2 cellular contexts compared by ENCODE assay signal in the genomic region with DNA sequence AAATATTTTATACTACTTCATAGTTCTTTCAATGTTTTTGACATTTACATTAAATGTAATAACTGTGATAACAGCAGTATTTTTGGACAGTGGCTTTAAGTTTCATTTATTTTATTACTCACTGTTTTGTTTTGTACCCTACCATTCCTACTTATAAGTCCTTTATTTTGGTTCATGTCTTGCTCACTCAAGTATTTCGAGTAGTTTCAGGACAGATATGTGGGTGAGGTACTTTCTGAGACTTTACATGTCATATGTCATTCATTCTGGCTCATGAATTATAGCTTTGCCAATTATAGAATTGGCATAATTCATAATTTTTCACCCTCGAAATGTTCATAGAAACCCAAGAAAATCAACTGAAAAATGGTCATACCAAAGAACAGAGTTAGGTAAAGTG.
TF ChIP-seq lines count a peak whose summit lies in the region.

No MANE protein-coding gene starts in this region.

TF ChIP-seq in GM12878, 131 proteins besides CTCF, POLR2A, EP300 and RAD21 (continues in another document):
- TF ChIP-seq TCF3 (IDR thresholded peaks at IDR 0.05; ENCODE audit: borderline replicate concordance, insufficient read depth, low read depth, low read length): no peak
- no peak for TF ChIP-seq TCF12 (IDR thresholded peaks at IDR 0.05; ENCODE audit: low read depth, low read length)
- TF ChIP-seq, protein P1, sequence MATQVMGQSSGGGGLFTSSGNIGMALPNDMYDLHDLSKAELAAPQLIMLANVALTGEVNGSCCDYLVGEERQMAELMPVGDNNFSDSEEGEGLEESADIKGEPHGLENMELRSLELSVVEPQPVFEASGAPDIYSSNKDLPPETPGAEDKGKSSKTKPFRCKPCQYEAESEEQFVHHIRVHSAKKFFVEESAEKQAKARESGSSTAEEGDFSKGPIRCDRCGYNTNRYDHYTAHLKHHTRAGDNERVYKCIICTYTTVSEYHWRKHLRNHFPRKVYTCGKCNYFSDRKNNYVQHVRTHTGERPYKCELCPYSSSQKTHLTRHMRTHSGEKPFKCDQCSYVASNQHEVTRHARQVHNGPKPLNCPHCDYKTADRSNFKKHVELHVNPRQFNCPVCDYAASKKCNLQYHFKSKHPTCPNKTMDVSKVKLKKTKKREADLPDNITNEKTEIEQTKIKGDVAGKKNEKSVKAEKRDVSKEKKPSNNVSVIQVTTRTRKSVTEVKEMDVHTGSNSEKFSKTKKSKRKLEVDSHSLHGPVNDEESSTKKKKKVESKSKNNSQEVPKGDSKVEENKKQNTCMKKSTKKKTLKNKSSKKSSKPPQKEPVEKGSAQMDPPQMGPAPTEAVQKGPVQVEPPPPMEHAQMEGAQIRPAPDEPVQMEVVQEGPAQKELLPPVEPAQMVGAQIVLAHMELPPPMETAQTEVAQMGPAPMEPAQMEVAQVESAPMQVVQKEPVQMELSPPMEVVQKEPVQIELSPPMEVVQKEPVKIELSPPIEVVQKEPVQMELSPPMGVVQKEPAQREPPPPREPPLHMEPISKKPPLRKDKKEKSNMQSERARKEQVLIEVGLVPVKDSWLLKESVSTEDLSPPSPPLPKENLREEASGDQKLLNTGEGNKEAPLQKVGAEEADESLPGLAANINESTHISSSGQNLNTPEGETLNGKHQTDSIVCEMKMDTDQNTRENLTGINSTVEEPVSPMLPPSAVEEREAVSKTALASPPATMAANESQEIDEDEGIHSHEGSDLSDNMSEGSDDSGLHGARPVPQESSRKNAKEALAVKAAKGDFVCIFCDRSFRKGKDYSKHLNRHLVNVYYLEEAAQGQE (IDR thresholded peaks at IDR 0.05; ENCODE audit: low read depth, low read length): no peak
- TF ChIP-seq EED (IDR thresholded peaks at IDR 0.05; ENCODE audit: low read depth): no peak
- no peak for TF ChIP-seq SMAD5 (IDR thresholded peaks at IDR 0.05; ENCODE audit: low read depth)
- no peak for TF ChIP-seq SMARCA5 (IDR thresholded peaks at IDR 0.05)
- TF ChIP-seq RFX5 (IDR thresholded peaks at IDR 0.05; ENCODE audit: low read depth, low read length): no peak
- peak; percentile 86 for TF ChIP-seq DPF2 (IDR thresholded peaks at IDR 0.05)
- TF ChIP-seq IKZF2 (IDR thresholded peaks at IDR 0.05): peak in 1 of 2 experiments; percentile 61; a peak in 2 of 4 replicates
- TF ChIP-seq NR2C1 (IDR thresholded peaks at IDR 0.05): no peak
- TF ChIP-seq RCOR1 (conservative IDR thresholded peaks at IDR 0.05; ENCODE audit: low read depth, low read length): no peak
- TF ChIP-seq SPI1 (IDR thresholded peaks at IDR 0.05; ENCODE audit: borderline replicate concordance, insufficient read depth, low read depth, low read length): no peak
- TF ChIP-seq, protein P2, sequence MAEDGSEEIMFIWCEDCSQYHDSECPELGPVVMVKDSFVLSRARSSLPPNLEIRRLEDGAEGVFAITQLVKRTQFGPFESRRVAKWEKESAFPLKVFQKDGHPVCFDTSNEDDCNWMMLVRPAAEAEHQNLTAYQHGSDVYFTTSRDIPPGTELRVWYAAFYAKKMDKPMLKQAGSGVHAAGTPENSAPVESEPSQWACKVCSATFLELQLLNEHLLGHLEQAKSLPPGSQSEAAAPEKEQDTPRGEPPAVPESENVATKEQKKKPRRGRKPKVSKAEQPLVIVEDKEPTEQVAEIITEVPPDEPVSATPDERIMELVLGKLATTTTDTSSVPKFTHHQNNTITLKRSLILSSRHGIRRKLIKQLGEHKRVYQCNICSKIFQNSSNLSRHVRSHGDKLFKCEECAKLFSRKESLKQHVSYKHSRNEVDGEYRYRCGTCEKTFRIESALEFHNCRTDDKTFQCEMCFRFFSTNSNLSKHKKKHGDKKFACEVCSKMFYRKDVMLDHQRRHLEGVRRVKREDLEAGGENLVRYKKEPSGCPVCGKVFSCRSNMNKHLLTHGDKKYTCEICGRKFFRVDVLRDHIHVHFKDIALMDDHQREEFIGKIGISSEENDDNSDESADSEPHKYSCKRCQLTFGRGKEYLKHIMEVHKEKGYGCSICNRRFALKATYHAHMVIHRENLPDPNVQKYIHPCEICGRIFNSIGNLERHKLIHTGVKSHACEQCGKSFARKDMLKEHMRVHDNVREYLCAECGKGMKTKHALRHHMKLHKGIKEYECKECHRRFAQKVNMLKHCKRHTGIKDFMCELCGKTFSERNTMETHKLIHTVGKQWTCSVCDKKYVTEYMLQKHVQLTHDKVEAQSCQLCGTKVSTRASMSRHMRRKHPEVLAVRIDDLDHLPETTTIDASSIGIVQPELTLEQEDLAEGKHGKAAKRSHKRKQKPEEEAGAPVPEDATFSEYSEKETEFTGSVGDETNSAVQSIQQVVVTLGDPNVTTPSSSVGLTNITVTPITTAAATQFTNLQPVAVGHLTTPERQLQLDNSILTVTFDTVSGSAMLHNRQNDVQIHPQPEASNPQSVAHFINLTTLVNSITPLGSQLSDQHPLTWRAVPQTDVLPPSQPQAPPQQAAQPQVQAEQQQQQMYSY (CRISPR knock-in tag; IDR thresholded peaks at IDR 0.05): no peak
- TF ChIP-seq RBBP5 (conservative IDR thresholded peaks at IDR 0.05): no peak
- TF ChIP-seq, protein P3, sequence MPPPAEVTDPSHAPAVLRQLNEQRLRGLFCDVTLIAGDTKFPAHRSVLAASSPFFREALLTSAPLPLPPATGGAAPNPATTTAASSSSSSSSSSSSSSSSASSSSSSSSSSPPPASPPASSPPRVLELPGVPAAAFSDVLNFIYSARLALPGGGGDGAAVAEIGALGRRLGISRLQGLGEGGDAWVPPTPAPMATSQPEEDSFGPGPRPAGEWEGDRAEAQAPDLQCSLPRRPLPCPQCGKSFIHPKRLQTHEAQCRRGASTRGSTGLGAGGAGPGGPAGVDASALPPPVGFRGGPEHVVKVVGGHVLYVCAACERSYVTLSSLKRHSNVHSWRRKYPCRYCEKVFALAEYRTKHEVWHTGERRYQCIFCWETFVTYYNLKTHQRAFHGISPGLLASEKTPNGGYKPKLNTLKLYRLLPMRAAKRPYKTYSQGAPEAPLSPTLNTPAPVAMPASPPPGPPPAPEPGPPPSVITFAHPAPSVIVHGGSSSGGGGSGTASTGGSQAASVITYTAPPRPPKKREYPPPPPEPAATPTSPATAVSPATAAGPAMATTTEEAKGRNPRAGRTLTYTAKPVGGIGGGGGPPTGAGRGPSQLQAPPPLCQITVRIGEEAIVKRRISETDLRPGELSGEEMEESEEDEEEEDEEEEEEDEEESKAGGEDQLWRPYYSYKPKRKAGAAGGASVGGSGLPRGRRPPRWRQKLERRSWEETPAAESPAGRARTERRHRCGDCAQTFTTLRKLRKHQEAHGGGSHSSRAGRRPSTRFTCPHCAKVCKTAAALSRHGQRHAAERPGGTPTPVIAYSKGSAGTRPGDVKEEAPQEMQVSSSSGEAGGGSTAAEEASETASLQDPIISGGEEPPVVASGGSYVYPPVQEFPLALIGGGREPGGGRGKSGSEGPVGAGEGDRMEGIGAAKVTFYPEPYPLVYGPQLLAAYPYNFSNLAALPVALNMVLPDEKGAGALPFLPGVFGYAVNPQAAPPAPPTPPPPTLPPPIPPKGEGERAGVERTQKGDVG (CRISPR knock-in tag; IDR thresholded peaks at IDR 0.05): no peak
- TF ChIP-seq MTA3 (IDR thresholded peaks at IDR 0.05; ENCODE audit: borderline replicate concordance, low read length): 0 out of 2 replicates have a peak, but pooled peaks have one; percentile 54
- TF ChIP-seq RUNX3 (IDR thresholded peaks at IDR 0.05; ENCODE audit: low read length): peak; percentile 82

TF ChIP-seq in GM23338, 12 proteins besides CTCF, POLR2A, EP300 and RAD21:
- TF ChIP-seq, protein P4, sequence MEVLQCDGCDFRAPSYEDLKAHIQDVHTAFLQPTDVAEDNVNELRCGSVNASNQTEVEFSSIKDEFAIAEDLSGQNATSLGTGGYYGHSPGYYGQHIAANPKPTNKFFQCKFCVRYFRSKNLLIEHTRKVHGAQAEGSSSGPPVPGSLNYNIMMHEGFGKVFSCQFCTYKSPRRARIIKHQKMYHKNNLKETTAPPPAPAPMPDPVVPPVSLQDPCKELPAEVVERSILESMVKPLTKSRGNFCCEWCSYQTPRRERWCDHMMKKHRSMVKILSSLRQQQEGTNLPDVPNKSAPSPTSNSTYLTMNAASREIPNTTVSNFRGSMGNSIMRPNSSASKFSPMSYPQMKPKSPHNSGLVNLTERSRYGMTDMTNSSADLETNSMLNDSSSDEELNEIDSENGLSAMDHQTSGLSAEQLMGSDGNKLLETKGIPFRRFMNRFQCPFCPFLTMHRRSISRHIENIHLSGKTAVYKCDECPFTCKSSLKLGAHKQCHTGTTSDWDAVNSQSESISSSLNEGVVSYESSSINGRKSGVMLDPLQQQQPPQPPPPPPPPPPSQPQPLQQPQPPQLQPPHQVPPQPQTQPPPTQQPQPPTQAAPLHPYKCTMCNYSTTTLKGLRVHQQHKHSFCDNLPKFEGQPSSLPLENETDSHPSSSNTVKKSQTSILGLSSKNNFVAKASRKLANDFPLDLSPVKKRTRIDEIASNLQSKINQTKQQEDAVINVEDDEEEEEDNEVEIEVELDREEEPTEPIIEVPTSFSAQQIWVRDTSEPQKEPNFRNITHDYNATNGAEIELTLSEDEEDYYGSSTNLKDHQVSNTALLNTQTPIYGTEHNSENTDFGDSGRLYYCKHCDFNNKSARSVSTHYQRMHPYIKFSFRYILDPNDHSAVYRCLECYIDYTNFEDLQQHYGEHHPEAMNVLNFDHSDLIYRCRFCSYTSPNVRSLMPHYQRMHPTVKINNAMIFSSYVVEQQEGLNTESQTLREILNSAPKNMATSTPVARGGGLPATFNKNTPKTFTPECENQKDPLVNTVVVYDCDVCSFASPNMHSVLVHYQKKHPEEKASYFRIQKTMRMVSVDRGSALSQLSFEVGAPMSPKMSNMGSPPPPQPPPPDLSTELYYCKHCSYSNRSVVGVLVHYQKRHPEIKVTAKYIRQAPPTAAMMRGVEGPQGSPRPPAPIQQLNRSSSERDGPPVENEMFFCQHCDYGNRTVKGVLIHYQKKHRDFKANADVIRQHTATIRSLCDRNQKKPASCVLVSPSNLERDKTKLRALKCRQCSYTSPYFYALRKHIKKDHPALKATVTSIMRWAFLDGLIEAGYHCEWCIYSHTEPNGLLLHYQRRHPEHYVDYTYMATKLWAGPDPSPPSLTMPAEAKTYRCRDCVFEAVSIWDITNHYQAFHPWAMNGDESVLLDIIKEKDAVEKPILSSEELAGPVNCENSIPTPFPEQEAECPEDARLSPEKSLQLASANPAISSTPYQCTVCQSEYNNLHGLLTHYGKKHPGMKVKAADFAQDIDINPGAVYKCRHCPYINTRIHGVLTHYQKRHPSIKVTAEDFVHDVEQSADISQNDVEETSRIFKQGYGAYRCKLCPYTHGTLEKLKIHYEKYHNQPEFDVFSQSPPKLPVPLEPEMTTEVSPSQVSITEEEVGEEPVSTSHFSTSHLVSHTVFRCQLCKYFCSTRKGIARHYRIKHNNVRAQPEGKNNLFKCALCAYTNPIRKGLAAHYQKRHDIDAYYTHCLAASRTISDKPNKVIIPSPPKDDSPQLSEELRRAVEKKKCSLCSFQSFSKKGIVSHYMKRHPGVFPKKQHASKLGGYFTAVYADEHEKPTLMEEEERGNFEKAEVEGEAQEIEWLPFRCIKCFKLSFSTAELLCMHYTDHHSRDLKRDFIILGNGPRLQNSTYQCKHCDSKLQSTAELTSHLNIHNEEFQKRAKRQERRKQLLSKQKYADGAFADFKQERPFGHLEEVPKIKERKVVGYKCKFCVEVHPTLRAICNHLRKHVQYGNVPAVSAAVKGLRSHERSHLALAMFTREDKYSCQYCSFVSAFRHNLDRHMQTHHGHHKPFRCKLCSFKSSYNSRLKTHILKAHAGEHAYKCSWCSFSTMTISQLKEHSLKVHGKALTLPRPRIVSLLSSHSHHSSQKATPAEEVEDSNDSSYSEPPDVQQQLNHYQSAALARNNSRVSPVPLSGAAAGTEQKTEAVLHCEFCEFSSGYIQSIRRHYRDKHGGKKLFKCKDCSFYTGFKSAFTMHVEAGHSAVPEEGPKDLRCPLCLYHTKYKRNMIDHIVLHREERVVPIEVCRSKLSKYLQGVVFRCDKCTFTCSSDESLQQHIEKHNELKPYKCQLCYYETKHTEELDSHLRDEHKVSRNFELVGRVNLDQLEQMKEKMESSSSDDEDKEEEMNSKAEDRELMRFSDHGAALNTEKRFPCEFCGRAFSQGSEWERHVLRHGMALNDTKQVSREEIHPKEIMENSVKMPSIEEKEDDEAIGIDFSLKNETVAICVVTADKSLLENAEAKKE (CRISPR knock-in tag; IDR thresholded peaks at IDR 0.05): no peak
- TF ChIP-seq ZNF331 (CRISPR knock-in tag; IDR thresholded peaks at IDR 0.05; ENCODE audit: low read depth) (no peak), EZH2phosphoT487 (IDR thresholded peaks at IDR 0.05; ENCODE audit: unreplicated experiment) (no peak), NANOG (IDR thresholded peaks at IDR 0.05; ENCODE audit: borderline replicate concordance) (no peak), POLR2AphosphoS5 (IDR thresholded peaks at IDR 0.05; ENCODE audit: low read depth) (no peak), JUNB (IDR thresholded peaks at IDR 0.05; ENCODE audit: unreplicated experiment) (no peak), ZNF114 (CRISPR knock-in tag; IDR thresholded peaks at IDR 0.05) (no peak), STAT1 (IDR thresholded peaks at IDR 0.05; ENCODE audit: unreplicated experiment) (no peak), CREB1 (CRISPR knock-in tag; IDR thresholded peaks at IDR 0.05; ENCODE audit: low read depth) (no peak), EZH2 (IDR thresholded peaks at IDR 0.05; ENCODE audit: low read depth, unreplicated experiment) (no peak)
- TF ChIP-seq, protein P5, sequence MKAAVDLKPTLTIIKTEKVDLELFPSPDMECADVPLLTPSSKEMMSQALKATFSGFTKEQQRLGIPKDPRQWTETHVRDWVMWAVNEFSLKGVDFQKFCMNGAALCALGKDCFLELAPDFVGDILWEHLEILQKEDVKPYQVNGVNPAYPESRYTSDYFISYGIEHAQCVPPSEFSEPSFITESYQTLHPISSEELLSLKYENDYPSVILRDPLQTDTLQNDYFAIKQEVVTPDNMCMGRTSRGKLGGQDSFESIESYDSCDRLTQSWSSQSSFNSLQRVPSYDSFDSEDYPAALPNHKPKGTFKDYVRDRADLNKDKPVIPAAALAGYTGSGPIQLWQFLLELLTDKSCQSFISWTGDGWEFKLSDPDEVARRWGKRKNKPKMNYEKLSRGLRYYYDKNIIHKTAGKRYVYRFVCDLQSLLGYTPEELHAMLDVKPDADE (IDR thresholded peaks at IDR 0.05): no peak
- TF ChIP-seq, protein P1 (IDR thresholded peaks at IDR 0.05; ENCODE audit: unreplicated experiment): no peak
